In genomic region chr12:30021046-30021833, GRCh38 we compare ENCODE assay signal across 18 cellular contexts.
"Had no signal": no experiment of that assay in that cellular context is flagged by ENCODE, and none has a peak within 500 bp of the region (broad histone marks: within the 10 kb centered on the region; RNA-seq: fewer than 3 reads in every experiment).

No MANE protein-coding gene starts in this region.

- H3K9me3 Mint-ChIP-seq: activated CD4-positive, alpha-beta T cell treated with anti-CD3 and anti-CD28 coated beads, Interleukin-2, amount 10 ng/mL, durations not matched to agents 24 days and 14 days had no signal

- H3K4me1 ChIP-seq: body of pancreas, left lung, parathyroid adenoma, uterus had no signal

- H3K9me3 ChIP-seq: body of pancreas, esophagus squamous epithelium, neutrophil, tibial artery, uterus had no signal

- H3K27ac ChIP-seq: body of pancreas, esophagus squamous epithelium, left lung, neutrophil, parathyroid adenoma, tibial artery, uterus had no signal

- H3K4me3 Mint-ChIP-seq: activated CD4-positive, alpha-beta T cell treated with anti-CD3 and anti-CD28 coated beads, Interleukin-2, amount 10 ng/mL, durations not matched to agents 24 days and 14 days; activated CD8-positive, alpha-beta T cell treated with anti-CD3 and anti-CD28 coated beads, Interleukin-2, amount 10 ng/mL, durations not matched to agents 7 days and 5 days; central memory CD8-positive, alpha-beta T cell; naive thymus-derived CD4-positive, alpha-beta T cell had no signal

- H3K27me3 ChIP-seq: body of pancreas, esophagus squamous epithelium, left lung, neutrophil, tibial artery, uterus had no signal

- H3K27me3 Mint-ChIP-seq: activated CD4-positive, alpha-beta T cell treated with anti-CD3 and anti-CD28 coated beads, Interleukin-2, amount 10 ng/mL, durations not matched to agents 24 days and 14 days; central memory CD8-positive, alpha-beta T cell; naive thymus-derived CD4-positive, alpha-beta T cell had no signal

- H3K4me1 Mint-ChIP-seq: activated CD4-positive, alpha-beta T cell treated with anti-CD3 and anti-CD28 coated beads, Interleukin-2, amount 10 ng/mL, durations not matched to agents 24 days and 14 days; central memory CD8-positive, alpha-beta T cell; naive thymus-derived CD4-positive, alpha-beta T cell had no signal

- DNase-seq: activated CD4-positive, alpha-beta T cell treated with anti-CD3 and anti-CD28 coated beads, Interleukin-2, amount 10 ng/mL, durations not matched to agents 24 days and 14 days; activated CD4-positive, CD25-positive, alpha-beta regulatory T cell; activated CD8-positive, alpha-beta T cell treated with anti-CD3 and anti-CD28 coated beads, Interleukin-2, amount 10 ng/mL, durations not matched to agents 7 days and 5 days; activated naive CD4-positive, alpha-beta T cell treated with Interleukin-2 at 50 U/mL for 16 hours; body of pancreas; effector CD8-positive, alpha-beta T cell; esophagus squamous epithelium; islet precursor cell; left lung; mucosa of descending colon; naive thymus-derived CD4-positive, alpha-beta T cell; stimulated activated CD4-positive, alpha-beta T cell treated with anti-CD3 and anti-CD28 coated beads, Interleukin-4, amount 100 ng/mL, for 24 hours; stimulated activated naive CD4-positive, alpha-beta T cell; tibial artery; uterus had no signal

- H3K9ac ChIP-seq: parathyroid adenoma had no signal

- H3K36me3 ChIP-seq: esophagus squamous epithelium, left lung, neutrophil, tibial artery, uterus had no signal

- ATAC-seq: activated CD8-positive, alpha-beta T cell treated with anti-CD3 and anti-CD28 coated beads, Interleukin-2, amount 10 ng/mL, durations not matched to agents 7 days and 5 days; body of pancreas; left lung; mucosa of descending colon; naive thymus-derived CD4-positive, alpha-beta T cell had no signal

- H3K36me3 Mint-ChIP-seq: naive thymus-derived CD4-positive, alpha-beta T cell had no signal

- H3K4me3 ChIP-seq: body of pancreas, esophagus squamous epithelium, left lung, mucosa of descending colon, tibial artery, uterus had no signal
